Comparison of ENCODE assay signal across 1 cellular context in genomic region chr4:78650106-78651021, GRCh38.
TF ChIP-seq lines count a peak whose summit lies in the region.

No MANE protein-coding gene starts in this region.

TF ChIP-seq in K562, 482 proteins besides CTCF, POLR2A, EP300 and RAD21 (continued from another document and continues in another):
- TF ChIP-seq NCOA2 (IDR thresholded peaks at IDR 0.05; ENCODE audit: partially characterized antibody in 2 of 2) (peak in 1 of 2 experiments; percentile 74), MEF2A (IDR thresholded peaks at IDR 0.05; ENCODE audit: control insufficient read depth, low read depth, low read length) (no peak), JUND (IDR thresholded peaks at IDR 0.05; ENCODE audit: borderline replicate concordance, low read depth, low read length) (peak; percentile 78; the same call in 1 of the 2 replicates), JUND (tag; IDR thresholded peaks at IDR 0.05; ENCODE audit: borderline replicate concordance, low read depth, low read length) (peak; percentile 64; the same call in 2 of the 3 replicates), ZNF778 (CRISPR knock-in tag; IDR thresholded peaks at IDR 0.05) (no peak), SUPT5H (IDR thresholded peaks at IDR 0.05) (no peak), NFIC (IDR thresholded peaks at IDR 0.05) (peak; percentile 81), ZNF239 (CRISPR knock-in tag; IDR thresholded peaks at IDR 0.05) (no peak), CCNT2 (IDR thresholded peaks at IDR 0.05; ENCODE audit: borderline replicate concordance, extremely low read depth, insufficient read length, low read depth, low read length) (peak; percentile 12), HLTF (IDR thresholded peaks at IDR 0.05) (no peak; the same call in 1 of the 2 replicates), AFF4 (CRISPR knock-in tag; IDR thresholded peaks at IDR 0.05) (no peak), C11orf30 (IDR thresholded peaks at IDR 0.05; ENCODE audit: low read depth) (peak; percentile 61), ZC3H11A (IDR thresholded peaks at IDR 0.05; ENCODE audit: low read depth, low read length) (no peak), ZNF41 (CRISPR knock-in tag; conservative IDR thresholded peaks at IDR 0.05) (no peak), NCOA6 (IDR thresholded peaks at IDR 0.05) (no peak; the same call in 1 of the 2 replicates), TCF3 (CRISPR knock-in tag; IDR thresholded peaks at IDR 0.05) (peak; percentile 93), PRPF4 (IDR thresholded peaks at IDR 0.05; ENCODE audit: insufficient read depth, low read depth, low read length, poor library complexity, severe bottlenecking) (no peak), ZNF354B (CRISPR knock-in tag; IDR thresholded peaks at IDR 0.05) (no peak), ZEB2 (IDR thresholded peaks at IDR 0.05) (peak; percentile 30; the same call in 1 of the 2 replicates), NFE2 (IDR thresholded peaks at IDR 0.05; ENCODE audit: low read depth) (0 out of 2 replicates have a peak, but pooled peaks have one; percentile 10), SMC3 (conservative IDR thresholded peaks at IDR 0.05; ENCODE audit: insufficient read depth, low read depth, low read length) (no peak), HES1 (IDR thresholded peaks at IDR 0.05; ENCODE audit: low read depth) (no peak), RERE (CRISPR knock-in tag; IDR thresholded peaks at IDR 0.05; ENCODE audit: borderline replicate concordance) (no peak), ZBTB7A (IDR thresholded peaks at IDR 0.05; ENCODE audit: borderline replicate concordance, control insufficient read depth, low read depth, low read length) (no peak), RCOR1 (IDR thresholded peaks at IDR 0.05; ENCODE audit: borderline replicate concordance in 1 of 2, low read depth in 2 of 2, low read length in 2 of 2) (peak in 1 of 2 experiments; percentile 91; a peak in 3 of 4 replicates), PBX2 (CRISPR knock-in tag; IDR thresholded peaks at IDR 0.05; ENCODE audit: low read depth) (no peak), PBX2 (tag; conservative IDR thresholded peaks at IDR 0.05; ENCODE audit: low read depth) (peak; percentile 90), FOS (IDR thresholded peaks at IDR 0.05; ENCODE audit: extremely low read depth, insufficient read length) (no peak), CREBBP (IDR thresholded peaks at IDR 0.05; ENCODE audit: low read depth, low read length) (no peak), ILK (tag; IDR thresholded peaks at IDR 0.05; ENCODE audit: borderline replicate concordance, low read depth) (no peak), ZNF174 (CRISPR knock-in tag; IDR thresholded peaks at IDR 0.05) (no peak), ZKSCAN3 (CRISPR knock-in tag; IDR thresholded peaks at IDR 0.05) (no peak), ZNF707 (CRISPR knock-in tag; conservative IDR thresholded peaks at IDR 0.05) (no peak), CBFA2T2 (conservative IDR thresholded peaks at IDR 0.05) (peak; percentile 94), EWSR1 (IDR thresholded peaks at IDR 0.05; ENCODE audit: borderline replicate concordance, low read depth, partially characterized antibody) (no peak), MTA1 (IDR thresholded peaks at IDR 0.05; ENCODE audit: borderline replicate concordance) (peak; percentile 33), XRCC3 (IDR thresholded peaks at IDR 0.05) (no peak), ZNF398 (CRISPR knock-in tag; IDR thresholded peaks at IDR 0.05) (no peak), BRF2 (IDR thresholded peaks at IDR 0.05; ENCODE audit: borderline replicate concordance, insufficient read depth, insufficient read length) (no peak), PHF20 (IDR thresholded peaks at IDR 0.05; ENCODE audit: partially characterized antibody) (no peak), ZNF75A (CRISPR knock-in tag; IDR thresholded peaks at IDR 0.05) (no peak), MNT (conservative IDR thresholded peaks at IDR 0.05) (peak in 1 of 2 experiments; percentile 24; a peak in 1 of 4 replicates), ZZZ3 (IDR thresholded peaks at IDR 0.05) (0 out of 2 replicates have a peak, but pooled peaks have one; percentile 45), YBX1 (IDR thresholded peaks at IDR 0.05) (no peak), MXI1 (IDR thresholded peaks at IDR 0.05; ENCODE audit: low read depth, low read length) (no peak)
